ENCODE assay signal across 1 cellular context in genomic region chr17:63962298-63962744, GRCh38.
TF ChIP-seq lines count a peak whose summit lies in the region.

No MANE protein-coding gene starts in this region.

TF ChIP-seq in GM23338, 12 proteins besides CTCF, POLR2A, EP300 and RAD21 (continued from another document):
- TF ChIP-seq, protein P1, sequence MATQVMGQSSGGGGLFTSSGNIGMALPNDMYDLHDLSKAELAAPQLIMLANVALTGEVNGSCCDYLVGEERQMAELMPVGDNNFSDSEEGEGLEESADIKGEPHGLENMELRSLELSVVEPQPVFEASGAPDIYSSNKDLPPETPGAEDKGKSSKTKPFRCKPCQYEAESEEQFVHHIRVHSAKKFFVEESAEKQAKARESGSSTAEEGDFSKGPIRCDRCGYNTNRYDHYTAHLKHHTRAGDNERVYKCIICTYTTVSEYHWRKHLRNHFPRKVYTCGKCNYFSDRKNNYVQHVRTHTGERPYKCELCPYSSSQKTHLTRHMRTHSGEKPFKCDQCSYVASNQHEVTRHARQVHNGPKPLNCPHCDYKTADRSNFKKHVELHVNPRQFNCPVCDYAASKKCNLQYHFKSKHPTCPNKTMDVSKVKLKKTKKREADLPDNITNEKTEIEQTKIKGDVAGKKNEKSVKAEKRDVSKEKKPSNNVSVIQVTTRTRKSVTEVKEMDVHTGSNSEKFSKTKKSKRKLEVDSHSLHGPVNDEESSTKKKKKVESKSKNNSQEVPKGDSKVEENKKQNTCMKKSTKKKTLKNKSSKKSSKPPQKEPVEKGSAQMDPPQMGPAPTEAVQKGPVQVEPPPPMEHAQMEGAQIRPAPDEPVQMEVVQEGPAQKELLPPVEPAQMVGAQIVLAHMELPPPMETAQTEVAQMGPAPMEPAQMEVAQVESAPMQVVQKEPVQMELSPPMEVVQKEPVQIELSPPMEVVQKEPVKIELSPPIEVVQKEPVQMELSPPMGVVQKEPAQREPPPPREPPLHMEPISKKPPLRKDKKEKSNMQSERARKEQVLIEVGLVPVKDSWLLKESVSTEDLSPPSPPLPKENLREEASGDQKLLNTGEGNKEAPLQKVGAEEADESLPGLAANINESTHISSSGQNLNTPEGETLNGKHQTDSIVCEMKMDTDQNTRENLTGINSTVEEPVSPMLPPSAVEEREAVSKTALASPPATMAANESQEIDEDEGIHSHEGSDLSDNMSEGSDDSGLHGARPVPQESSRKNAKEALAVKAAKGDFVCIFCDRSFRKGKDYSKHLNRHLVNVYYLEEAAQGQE (IDR thresholded peaks at IDR 0.05; ENCODE audit: unreplicated experiment) = no peak
- TF ChIP-seq POLR2AphosphoS5 (IDR thresholded peaks at IDR 0.05; ENCODE audit: low read depth) (no peak), STAT1 (IDR thresholded peaks at IDR 0.05; ENCODE audit: unreplicated experiment) (no peak), NANOG (IDR thresholded peaks at IDR 0.05; ENCODE audit: borderline replicate concordance) (no peak), ETS1 (IDR thresholded peaks at IDR 0.05) (no peak), EZH2 (IDR thresholded peaks at IDR 0.05; ENCODE audit: low read depth, unreplicated experiment) (no peak), EZH2phosphoT487 (IDR thresholded peaks at IDR 0.05; ENCODE audit: unreplicated experiment) (no peak), CREB1 (CRISPR knock-in tag; IDR thresholded peaks at IDR 0.05; ENCODE audit: low read depth) (no peak)
- TF ChIP-seq, protein P2, sequence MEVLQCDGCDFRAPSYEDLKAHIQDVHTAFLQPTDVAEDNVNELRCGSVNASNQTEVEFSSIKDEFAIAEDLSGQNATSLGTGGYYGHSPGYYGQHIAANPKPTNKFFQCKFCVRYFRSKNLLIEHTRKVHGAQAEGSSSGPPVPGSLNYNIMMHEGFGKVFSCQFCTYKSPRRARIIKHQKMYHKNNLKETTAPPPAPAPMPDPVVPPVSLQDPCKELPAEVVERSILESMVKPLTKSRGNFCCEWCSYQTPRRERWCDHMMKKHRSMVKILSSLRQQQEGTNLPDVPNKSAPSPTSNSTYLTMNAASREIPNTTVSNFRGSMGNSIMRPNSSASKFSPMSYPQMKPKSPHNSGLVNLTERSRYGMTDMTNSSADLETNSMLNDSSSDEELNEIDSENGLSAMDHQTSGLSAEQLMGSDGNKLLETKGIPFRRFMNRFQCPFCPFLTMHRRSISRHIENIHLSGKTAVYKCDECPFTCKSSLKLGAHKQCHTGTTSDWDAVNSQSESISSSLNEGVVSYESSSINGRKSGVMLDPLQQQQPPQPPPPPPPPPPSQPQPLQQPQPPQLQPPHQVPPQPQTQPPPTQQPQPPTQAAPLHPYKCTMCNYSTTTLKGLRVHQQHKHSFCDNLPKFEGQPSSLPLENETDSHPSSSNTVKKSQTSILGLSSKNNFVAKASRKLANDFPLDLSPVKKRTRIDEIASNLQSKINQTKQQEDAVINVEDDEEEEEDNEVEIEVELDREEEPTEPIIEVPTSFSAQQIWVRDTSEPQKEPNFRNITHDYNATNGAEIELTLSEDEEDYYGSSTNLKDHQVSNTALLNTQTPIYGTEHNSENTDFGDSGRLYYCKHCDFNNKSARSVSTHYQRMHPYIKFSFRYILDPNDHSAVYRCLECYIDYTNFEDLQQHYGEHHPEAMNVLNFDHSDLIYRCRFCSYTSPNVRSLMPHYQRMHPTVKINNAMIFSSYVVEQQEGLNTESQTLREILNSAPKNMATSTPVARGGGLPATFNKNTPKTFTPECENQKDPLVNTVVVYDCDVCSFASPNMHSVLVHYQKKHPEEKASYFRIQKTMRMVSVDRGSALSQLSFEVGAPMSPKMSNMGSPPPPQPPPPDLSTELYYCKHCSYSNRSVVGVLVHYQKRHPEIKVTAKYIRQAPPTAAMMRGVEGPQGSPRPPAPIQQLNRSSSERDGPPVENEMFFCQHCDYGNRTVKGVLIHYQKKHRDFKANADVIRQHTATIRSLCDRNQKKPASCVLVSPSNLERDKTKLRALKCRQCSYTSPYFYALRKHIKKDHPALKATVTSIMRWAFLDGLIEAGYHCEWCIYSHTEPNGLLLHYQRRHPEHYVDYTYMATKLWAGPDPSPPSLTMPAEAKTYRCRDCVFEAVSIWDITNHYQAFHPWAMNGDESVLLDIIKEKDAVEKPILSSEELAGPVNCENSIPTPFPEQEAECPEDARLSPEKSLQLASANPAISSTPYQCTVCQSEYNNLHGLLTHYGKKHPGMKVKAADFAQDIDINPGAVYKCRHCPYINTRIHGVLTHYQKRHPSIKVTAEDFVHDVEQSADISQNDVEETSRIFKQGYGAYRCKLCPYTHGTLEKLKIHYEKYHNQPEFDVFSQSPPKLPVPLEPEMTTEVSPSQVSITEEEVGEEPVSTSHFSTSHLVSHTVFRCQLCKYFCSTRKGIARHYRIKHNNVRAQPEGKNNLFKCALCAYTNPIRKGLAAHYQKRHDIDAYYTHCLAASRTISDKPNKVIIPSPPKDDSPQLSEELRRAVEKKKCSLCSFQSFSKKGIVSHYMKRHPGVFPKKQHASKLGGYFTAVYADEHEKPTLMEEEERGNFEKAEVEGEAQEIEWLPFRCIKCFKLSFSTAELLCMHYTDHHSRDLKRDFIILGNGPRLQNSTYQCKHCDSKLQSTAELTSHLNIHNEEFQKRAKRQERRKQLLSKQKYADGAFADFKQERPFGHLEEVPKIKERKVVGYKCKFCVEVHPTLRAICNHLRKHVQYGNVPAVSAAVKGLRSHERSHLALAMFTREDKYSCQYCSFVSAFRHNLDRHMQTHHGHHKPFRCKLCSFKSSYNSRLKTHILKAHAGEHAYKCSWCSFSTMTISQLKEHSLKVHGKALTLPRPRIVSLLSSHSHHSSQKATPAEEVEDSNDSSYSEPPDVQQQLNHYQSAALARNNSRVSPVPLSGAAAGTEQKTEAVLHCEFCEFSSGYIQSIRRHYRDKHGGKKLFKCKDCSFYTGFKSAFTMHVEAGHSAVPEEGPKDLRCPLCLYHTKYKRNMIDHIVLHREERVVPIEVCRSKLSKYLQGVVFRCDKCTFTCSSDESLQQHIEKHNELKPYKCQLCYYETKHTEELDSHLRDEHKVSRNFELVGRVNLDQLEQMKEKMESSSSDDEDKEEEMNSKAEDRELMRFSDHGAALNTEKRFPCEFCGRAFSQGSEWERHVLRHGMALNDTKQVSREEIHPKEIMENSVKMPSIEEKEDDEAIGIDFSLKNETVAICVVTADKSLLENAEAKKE (CRISPR knock-in tag; IDR thresholded peaks at IDR 0.05) = no peak
